In genomic region chr22:21867528-21868266, GRCh38 we compare ENCODE assay signal across 1 cellular context.
TF ChIP-seq lines count a peak whose summit lies in the region.

Gene MAPK1, minus strand, starts transcription at chr22:21867645. Its CDS starts 205 bp downstream, at chr22:21867440.

TF ChIP-seq in GM12878, 131 proteins besides CTCF, POLR2A, EP300 and RAD21 (continued from another document and continues in another):
- peak; percentile 32; the same call in 1 of the 2 replicates for TF ChIP-seq IRF5 (IDR thresholded peaks at IDR 0.05; ENCODE audit: borderline replicate concordance)
- TF ChIP-seq BHLHE40 (IDR thresholded peaks at IDR 0.05; ENCODE audit: borderline replicate concordance in 1 of 2, low read depth in 2 of 2, low read length in 1 of 2): peak; percentile 94 to 100
- TF ChIP-seq HSF1 (IDR thresholded peaks at IDR 0.05; ENCODE audit: low read depth, low read length): no peak
- no peak; the same call in 1 of the 2 replicates for TF ChIP-seq NR2C1 (IDR thresholded peaks at IDR 0.05)
- no peak for TF ChIP-seq ZBTB33 (IDR thresholded peaks at IDR 0.05)
- TF ChIP-seq RELA (IDR thresholded peaks at IDR 0.05; ENCODE audit: borderline replicate concordance, partially characterized antibody): peak; percentile 25
- TF ChIP-seq ZSCAN29 (IDR thresholded peaks at IDR 0.05): peak; percentile 73; the same call in 1 of the 2 replicates
- peak; percentile 90 for TF ChIP-seq IRF4 (IDR thresholded peaks at IDR 0.05; ENCODE audit: low read depth, low read length)
- peak; percentile 74; the same call in 1 of the 2 replicates for TF ChIP-seq NFIC (IDR thresholded peaks at IDR 0.05; ENCODE audit: low read depth, low read length)
- TF ChIP-seq E2F8 (IDR thresholded peaks at IDR 0.05; ENCODE audit: low read depth, partially characterized antibody): no peak
- TF ChIP-seq E2F4 (IDR thresholded peaks at IDR 0.05; ENCODE audit: low read depth, low read length): no peak
- TF ChIP-seq EGR1 (IDR thresholded peaks at IDR 0.05; ENCODE audit: borderline replicate concordance in 1 of 2, low read depth in 2 of 2, low read length in 2 of 2): peak in 1 of 2 experiments; percentile 99; a peak in 2 of 3 replicates
- peak; percentile 67; the same call in 1 of the 2 replicates for TF ChIP-seq HDGF (IDR thresholded peaks at IDR 0.05)
- no peak; the same call in 1 of the 2 replicates for TF ChIP-seq MTA3 (IDR thresholded peaks at IDR 0.05; ENCODE audit: borderline replicate concordance, low read length)
- peak; percentile 68 for TF ChIP-seq CREB1 (IDR thresholded peaks at IDR 0.05; ENCODE audit: low read depth)
- no peak for TF ChIP-seq POLR2AphosphoS2 (IDR thresholded peaks at IDR 0.05; ENCODE audit: low read depth, low read length)
- peak in 1 of 2 experiments; percentile 46; a peak in 1 of 4 replicates for TF ChIP-seq ETV6 (conservative IDR thresholded peaks at IDR 0.05 in 1 of 2, IDR thresholded peaks at IDR 0.05 in 1 of 2; ENCODE audit: borderline replicate concordance in 1 of 2, low read depth in 1 of 2)
- TF ChIP-seq SP1 (IDR thresholded peaks at IDR 0.05; ENCODE audit: low read depth, low read length): peak; percentile 69
- TF ChIP-seq ZBTB11 (CRISPR knock-in tag; IDR thresholded peaks at IDR 0.05): no peak; the same call in 1 of the 2 replicates
- TF ChIP-seq NRF1 (conservative IDR thresholded peaks at IDR 0.05; ENCODE audit: low read depth, low read length): no peak
- TF ChIP-seq ATF2 (IDR thresholded peaks at IDR 0.05; ENCODE audit: low read length): no peak; the same call in 1 of the 2 replicates
- peak; percentile 88; the same call in 1 of the 2 replicates for TF ChIP-seq PML (IDR thresholded peaks at IDR 0.05; ENCODE audit: low read length)
- TF ChIP-seq RCOR1 (conservative IDR thresholded peaks at IDR 0.05; ENCODE audit: low read depth, low read length): no peak
- no peak for TF ChIP-seq EZH2 (IDR thresholded peaks at IDR 0.05; ENCODE audit: borderline replicate concordance, control insufficient read depth, low read depth, low read length)
- peak; percentile 97 for TF ChIP-seq NBN (IDR thresholded peaks at IDR 0.05)
- TF ChIP-seq YBX1 (IDR thresholded peaks at IDR 0.05): no peak
- TF ChIP-seq SMAD1 (IDR thresholded peaks at IDR 0.05; ENCODE audit: low read depth, partially characterized antibody): no peak
- peak; percentile 99 for TF ChIP-seq DPF2 (IDR thresholded peaks at IDR 0.05)
- TF ChIP-seq ZNF24 (IDR thresholded peaks at IDR 0.05): no peak
- no peak; the same call in 1 of the 2 replicates for TF ChIP-seq TARDBP (IDR thresholded peaks at IDR 0.05; ENCODE audit: borderline replicate concordance)
- TF ChIP-seq SMARCA5 (IDR thresholded peaks at IDR 0.05): peak; percentile 100
- peak; percentile 82 for TF ChIP-seq CREM (IDR thresholded peaks at IDR 0.05; ENCODE audit: low read depth)
- TF ChIP-seq MYB (IDR thresholded peaks at IDR 0.05; ENCODE audit: borderline replicate concordance, low read depth, low read length): no peak
- no peak for TF ChIP-seq SUPT20H (IDR thresholded peaks at IDR 0.05; ENCODE audit: borderline replicate concordance, control insufficient read depth, low read depth, low read length)
- TF ChIP-seq NKRF (conservative IDR thresholded peaks at IDR 0.05): peak; percentile 70
- TF ChIP-seq TCF7 (IDR thresholded peaks at IDR 0.05; ENCODE audit: borderline replicate concordance): no peak
- no peak for TF ChIP-seq FOXK2 (IDR thresholded peaks at IDR 0.05)
- 0 out of 2 replicates have a peak, but pooled peaks have one; percentile 6 for TF ChIP-seq ZNF384 (IDR thresholded peaks at IDR 0.05; ENCODE audit: borderline replicate concordance, low read depth, low read length)
- peak; percentile 53; the same call in 1 of the 2 replicates for TF ChIP-seq CHD2 (IDR thresholded peaks at IDR 0.05; ENCODE audit: borderline replicate concordance, low read depth, low read length)
